ENCODE assay signal across 9 cellular contexts in the genomic region with DNA sequence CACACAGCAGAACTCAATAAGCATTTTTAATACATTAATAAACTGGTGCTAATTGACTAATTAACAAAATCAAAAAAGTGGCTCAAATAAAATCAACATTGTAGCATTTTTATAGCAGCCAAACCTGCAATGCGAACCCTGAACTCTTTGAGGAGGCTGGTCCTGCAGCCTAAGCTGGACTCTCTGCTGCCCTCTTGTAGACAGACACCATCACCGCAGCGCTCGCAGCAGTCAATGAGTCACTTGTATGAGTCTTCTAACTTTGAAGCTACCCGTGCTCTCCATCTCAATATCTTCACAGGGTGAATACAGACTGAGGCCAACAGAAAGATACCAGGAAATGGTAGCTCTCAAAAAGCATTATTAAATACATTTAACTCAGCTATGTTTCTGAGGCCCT. TPM values are rescaled to one million over a fixed set of nuclear protein-coding genes. Genes with fewer than 3 reads are reported as not detected.
DNase-seq lines count a peak whose midpoint lies in the region; ATAC-seq, FAIRE-seq and TF ChIP-seq lines count a peak whose summit lies in the region.
"Had no signal": no experiment of that assay in that cellular context is flagged by ENCODE, and none has a peak within 500 bp of the region (broad histone marks: within the 10 kb centered on the region; RNA-seq: fewer than 3 reads in every experiment).

No MANE protein-coding gene starts in this region.

- H3K4me1 ChIP-seq in DND-41 (ENCODE audit: insufficient read depth, low read length): no peaks in the 10 kb centered on the region
- H3K4me1 ChIP-seq in keratinocyte (ENCODE audit: control insufficient read depth, extremely low read depth, insufficient read depth, low read length): no peaks in the 10 kb centered on the region
- H3K4me1 ChIP-seq in spleen: no peaks in the 10 kb centered on the region
- H3K4me1 ChIP-seq: HAP-1 had no signal

- H3K9me1 ChIP-seq in keratinocyte (ENCODE audit: control insufficient read depth, extremely low read depth, insufficient read depth, low read length): no peaks in the 10 kb centered on the region

- H3K36me3 ChIP-seq in DND-41 (ENCODE audit: insufficient read depth, low read length) (no peaks in the 10 kb centered on the region), keratinocyte (ENCODE audit: control insufficient read depth in 2 of 2, extremely low read depth in 1 of 2, insufficient read depth in 2 of 2, low read length in 2 of 2) (no peaks in the 10 kb centered on the region), spleen (no peaks in the 10 kb centered on the region)
- H3K36me3 ChIP-seq: HAP-1 had no signal

- ATAC-seq in DND-41 (ENCODE audit: insufficient read depth, low read depth): peak; percentile 62; the same call in 2 of the 3 replicates

- TF ChIP-seq CTCF in DND-41 (IDR thresholded peaks at IDR 0.05; ENCODE audit: borderline replicate concordance, extremely low read depth, low read length, poor library complexity, severe bottlenecking): peak; percentile 57
- peak; percentile 44 for TF ChIP-seq CTCF in LNCAP (IDR thresholded peaks at IDR 0.05)
- peak; percentile 50 to 74 (median 59) for TF ChIP-seq CTCF in keratinocyte (optimal IDR thresholded peaks at IDR 0.05 in 1 of 3, IDR thresholded peaks at IDR 0.05 in 1 of 3, conservative IDR thresholded peaks at IDR 0.05 in 1 of 3; ENCODE audit: extremely low read depth in 1 of 3, insufficient read depth in 2 of 3, low read length in 3 of 3)
- no peak for TF ChIP-seq CTCF in coronary artery (IDR thresholded peaks at IDR 0.05)
- TF ChIP-seq CTCF in spleen (IDR thresholded peaks at IDR 0.05 in 8 of 11, conservative IDR thresholded peaks at IDR 0.05 in 3 of 11): no peak

- H3K79me2 ChIP-seq in DND-41 (ENCODE audit: insufficient read depth, low read length) (no peaks in the 10 kb centered on the region), keratinocyte (ENCODE audit: control insufficient read depth, insufficient read depth, low read length) (no peaks in the 10 kb centered on the region)

- H3K9me3 ChIP-seq in DND-41 (ENCODE audit: insufficient read depth, low read length, severe bottlenecking) (no peaks in the 10 kb centered on the region), keratinocyte (ENCODE audit: control insufficient read depth, low read depth, low read length) (no peaks in the 10 kb centered on the region), spleen (no peaks in the 10 kb centered on the region)
- H3K9me3 ChIP-seq: HAP-1 had no signal

- H2AFZ ChIP-seq in DND-41 (ENCODE audit: low read depth, low read length) (no peak overlapping the region), keratinocyte (ENCODE audit: control insufficient read depth, low read length) (no peak overlapping the region)

- no peak for FAIRE-seq in keratinocyte (lab: Jason Lieb, UNC)

- no peak for TF ChIP-seq POLR2A in spleen (IDR thresholded peaks at IDR 0.05)

- H3K4me3 ChIP-seq in DND-41 (ENCODE audit: low read depth in 1 of 2, low read length in 2 of 2): no peak overlapping the region
- no peak overlapping the region for H3K4me3 ChIP-seq in keratinocyte (ENCODE audit: control insufficient read depth in 2 of 3, extremely low read depth in 1 of 3, insufficient read depth in 2 of 3, low read depth in 1 of 3, low read length in 3 of 3)
- no peak overlapping the region for H3K4me3 ChIP-seq in coronary artery
- H3K4me3 ChIP-seq in spleen: no peak overlapping the region
- H3K4me3 ChIP-seq: HAP-1 had no signal

- WGBS in spleen, 5 donors: 28 to 40% (median 34%) methylated on average over 5 of the region's 5 CpGs

- DNase-seq in DND-41 (peak; percentile 31), keratinocyte (ENCODE audit: low read depth, low spot score) (no peak), coronary artery (ENCODE audit: low spot score) (no peak), GDM1 (lab: John Stamatoyannopoulos, UW) (no peak), medulla oblongata (ENCODE audit: extremely low spot score) (no peak), spleen (no peak)
- peak; percentile 9 for DNase-seq in activated CD4-positive, alpha-beta T cell treated with anti-CD3 and anti-CD28 coated beads, Interleukin-2, amount 50 U/mL, for 1 hour

- no peak overlapping the region for H3K4me2 ChIP-seq in DND-41 (ENCODE audit: insufficient read depth, low read length)
- H3K4me2 ChIP-seq in keratinocyte (ENCODE audit: control insufficient read depth, extremely low read depth, insufficient read depth, low read depth, low read length): no peak overlapping the region

- intact Hi-C loops in spleen (cut with DNase I; ENCODE audit: low total_unique reads): loop anchor here (10.0 kb wide), 1 partner anchor 245 kb away; no protein-coding TSS in a partner anchor

- no peak overlapping the region for H3K9ac ChIP-seq in DND-41 (ENCODE audit: low read depth, low read length)
- H3K9ac ChIP-seq in keratinocyte (ENCODE audit: control insufficient read depth, extremely low read depth, insufficient read depth, low read length): no peak overlapping the region

- H4K20me1 ChIP-seq in DND-41 (ENCODE audit: insufficient read depth, low read length) (no peaks in the 10 kb centered on the region), keratinocyte (ENCODE audit: control insufficient read depth, extremely low read depth, insufficient read depth, low read length) (no peaks in the 10 kb centered on the region)

- no peaks in the 10 kb centered on the region for H3K27me3 ChIP-seq in DND-41 (ENCODE audit: insufficient read depth, low read length, poor library complexity)
- H3K27me3 ChIP-seq in keratinocyte (ENCODE audit: control insufficient read depth, extremely low read depth, insufficient read depth, low read length): no peaks in the 10 kb centered on the region
- no peaks in the 10 kb centered on the region for H3K27me3 ChIP-seq in spleen (replicated peaks in 1 of 7)

- dilution Hi-C loops in keratinocyte (cut with MboI; ENCODE audit: extremely low pct_ligation_motif_present, low sequenced_read_pairs): no loop called here

- H3K27ac ChIP-seq in DND-41 (ENCODE audit: low read length) (no peak overlapping the region), keratinocyte (ENCODE audit: control insufficient read depth, insufficient read depth, low read length) (no peak overlapping the region), coronary artery (no peak overlapping the region), spleen (no peak overlapping the region)

RNA-seq across cellular contexts. Expression of a gene that starts 9.7 kb away (rescaled TPM):
- not detected in 3 replicates for polyA plus RNA-seq in keratinocyte
- polyA plus RNA-seq in keratinocyte (2011; ENCODE audit: low read depth): not detected
- not detected in 2 replicates for polyA plus RNA-seq in keratinocyte (2011; cell fraction: cytosol; rRNA removed)
- 0.24 and 0.25 TPM in 2 replicates for polyA plus RNA-seq in keratinocyte (2011; cell fraction: nucleus; rRNA removed)
- polyA plus RNA-seq in keratinocyte (2012; ENCODE audit: low replicate concordance): not detected in 2 replicates
- polyA minus RNA-seq in keratinocyte: not detected in 3 replicates
- polyA minus RNA-seq in keratinocyte (2011; cell fraction: cytosol; rRNA and poly(A)+ RNA removed): not detected
- not detected in 2 replicates for polyA minus RNA-seq in keratinocyte (2011; cell fraction: nucleus; rRNA and poly(A)+ RNA removed)
- not detected for total RNA-seq in spleen
- not detected for polyA plus RNA-seq in spleen

RNA-seq across cellular contexts. Expression of a gene that starts 26.2 kb away (rescaled TPM):
- not detected in 3 replicates for polyA plus RNA-seq in keratinocyte
- polyA plus RNA-seq in keratinocyte (2011; ENCODE audit: low read depth): not detected
- not detected in 2 replicates for polyA plus RNA-seq in keratinocyte (2011; cell fraction: cytosol; rRNA removed)
- not detected in 2 replicates for polyA plus RNA-seq in keratinocyte (2011; cell fraction: nucleus; rRNA removed)
- polyA plus RNA-seq in keratinocyte (2012; ENCODE audit: low replicate concordance): not detected in 2 replicates
- not detected in 3 replicates for polyA minus RNA-seq in keratinocyte
- polyA minus RNA-seq in keratinocyte (2011; cell fraction: cytosol; rRNA and poly(A)+ RNA removed): not detected
- not detected in 2 replicates for polyA minus RNA-seq in keratinocyte (2011; cell fraction: nucleus; rRNA and poly(A)+ RNA removed)
- total RNA-seq in spleen: not detected
- not detected for polyA plus RNA-seq in spleen

RNA-seq across cellular contexts. Expression of a gene that starts 42.1 kb away (rescaled TPM):
- polyA plus RNA-seq in keratinocyte: not detected in 3 replicates
- polyA plus RNA-seq in keratinocyte (2011; ENCODE audit: low read depth): not detected
- polyA plus RNA-seq in keratinocyte (2011; cell fraction: cytosol; rRNA removed): not detected in 2 replicates
- not detected in 2 replicates for polyA plus RNA-seq in keratinocyte (2011; cell fraction: nucleus; rRNA removed)
- polyA plus RNA-seq in keratinocyte (2012; ENCODE audit: low replicate concordance): not detected in 2 replicates
- not detected in 3 replicates for polyA minus RNA-seq in keratinocyte
- not detected for polyA minus RNA-seq in keratinocyte (2011; cell fraction: cytosol; rRNA and poly(A)+ RNA removed)
- not detected in 2 replicates for polyA minus RNA-seq in keratinocyte (2011; cell fraction: nucleus; rRNA and poly(A)+ RNA removed)
- total RNA-seq in spleen: not detected
- not detected for polyA plus RNA-seq in spleen

Comparison
In these comparisons a context has a peak if more than half of its experiments do, and no peak if none do; other contexts are left out.
1. DNase-seq: peak in DND-41 (single experiment) and activated CD4-positive, alpha-beta T cell treated with anti-CD3 and anti-CD28 coated beads, Interleukin-2, amount 50 U/mL, for 1 hour (single experiment); none in keratinocyte (single experiment), coronary artery (single experiment), GDM1 (single experiment), medulla oblongata (single experiment) and spleen (single experiment).
2. CTCF ChIP-seq: peak in DND-41 (single experiment), LNCAP (single experiment) and keratinocyte (3 of 3); none in coronary artery (single experiment) and spleen (0 of 11).